ENCODE assay signal across 8 cellular contexts in the genomic region with DNA sequence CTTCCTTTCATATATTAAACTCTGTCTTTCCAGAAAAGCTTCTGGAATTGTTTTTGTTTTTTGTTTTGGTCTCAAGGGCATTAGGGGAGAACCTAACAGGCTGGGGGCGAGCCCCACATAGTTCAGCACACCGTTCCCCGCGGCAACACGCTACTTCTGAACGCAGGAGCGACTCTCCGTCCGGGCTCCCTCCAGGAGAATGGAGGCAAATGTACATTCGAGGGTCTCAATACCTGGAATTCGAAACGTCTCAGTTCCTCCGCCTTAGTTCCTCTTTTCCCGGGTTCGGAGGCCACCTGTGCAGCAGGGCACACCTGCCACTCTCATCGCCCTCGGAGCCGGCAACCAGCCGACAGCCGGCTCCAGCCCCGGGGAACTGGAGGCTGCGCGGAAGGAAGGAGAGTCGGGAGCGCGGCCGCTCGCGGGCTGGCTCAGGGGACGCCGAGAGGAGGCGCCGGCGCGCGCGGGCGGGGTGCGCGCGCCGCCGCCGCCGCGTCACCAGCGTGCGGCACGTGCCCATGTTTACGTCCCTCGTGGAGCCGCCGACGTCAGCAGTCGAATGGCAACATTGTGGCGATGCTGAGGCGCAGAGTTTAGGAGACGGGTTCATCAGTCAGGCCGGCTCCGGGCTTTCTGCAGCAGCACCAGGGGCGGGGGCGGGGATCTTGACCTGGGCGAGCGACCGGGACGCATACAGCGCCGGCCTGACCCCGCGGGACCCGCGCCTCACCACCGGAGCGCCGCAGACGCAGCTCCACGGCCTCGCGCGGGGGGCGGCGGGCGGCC. TPM values are rescaled to one million over a fixed set of nuclear protein-coding genes. Genes with fewer than 3 reads are reported as not detected.
A peak's percentile ranks its signal among the peaks of the same experiment; 100 is the strongest.
DNase-seq lines count a peak whose midpoint lies in the region; ATAC-seq and TF ChIP-seq lines count a peak whose summit lies in the region.

A gene with protein sequence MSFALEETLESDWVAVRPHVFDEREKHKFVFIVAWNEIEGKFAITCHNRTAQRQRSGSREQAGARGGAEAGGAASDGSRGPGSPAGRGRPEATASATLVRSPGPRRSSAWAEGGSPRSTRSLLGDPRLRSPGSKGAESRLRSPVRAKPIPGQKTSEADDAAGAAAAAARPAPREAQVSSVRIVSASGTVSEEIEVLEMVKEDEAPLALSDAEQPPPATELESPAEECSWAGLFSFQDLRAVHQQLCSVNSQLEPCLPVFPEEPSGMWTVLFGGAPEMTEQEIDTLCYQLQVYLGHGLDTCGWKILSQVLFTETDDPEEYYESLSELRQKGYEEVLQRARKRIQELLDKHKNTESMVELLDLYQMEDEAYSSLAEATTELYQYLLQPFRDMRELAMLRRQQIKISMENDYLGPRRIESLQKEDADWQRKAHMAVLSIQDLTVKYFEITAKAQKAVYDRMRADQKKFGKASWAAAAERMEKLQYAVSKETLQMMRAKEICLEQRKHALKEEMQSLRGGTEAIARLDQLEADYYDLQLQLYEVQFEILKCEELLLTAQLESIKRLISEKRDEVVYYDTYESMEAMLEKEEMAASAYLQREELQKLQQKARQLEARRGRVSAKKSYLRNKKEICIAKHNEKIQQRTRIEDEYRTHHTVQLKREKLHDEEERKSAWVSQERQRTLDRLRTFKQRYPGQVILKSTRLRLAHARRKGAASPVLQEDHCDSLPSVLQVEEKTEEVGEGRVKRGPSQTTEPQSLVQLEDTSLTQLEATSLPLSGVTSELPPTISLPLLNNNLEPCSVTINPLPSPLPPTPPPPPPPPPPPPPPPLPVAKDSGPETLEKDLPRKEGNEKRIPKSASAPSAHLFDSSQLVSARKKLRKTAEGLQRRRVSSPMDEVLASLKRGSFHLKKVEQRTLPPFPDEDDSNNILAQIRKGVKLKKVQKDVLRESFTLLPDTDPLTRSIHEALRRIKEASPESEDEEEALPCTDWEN (plus strand): TSS at position 554 of the 786 bp plus-strand sequence. CDS start 520 bp downstream, outside the sequence.

- TF ChIP-seq CTCF in coronary artery (IDR thresholded peaks at IDR 0.05): no peak
- TF ChIP-seq CTCF in left lung (IDR thresholded peaks at IDR 0.05): no peak

- H3K36me3 Mint-ChIP-seq in activated CD4-positive, alpha-beta T cell treated with anti-CD3 and anti-CD28 coated beads, Interleukin-2, amount 10 ng/mL, durations not matched to agents 24 days and 14 days (ENCODE audit: low read depth): no peaks in the 10 kb centered on the region

- H3K4me1 Mint-ChIP-seq in activated CD4-positive, alpha-beta T cell treated with anti-CD3 and anti-CD28 coated beads, Interleukin-2, amount 10 ng/mL, durations not matched to agents 24 days and 14 days: peaks cover 19% of the 10 kb centered on the region

- peak within 1 kb of the TSS; percentile 92 for H3K4me3 Mint-ChIP-seq in activated CD4-positive, alpha-beta T cell treated with anti-CD3 and anti-CD28 coated beads, Interleukin-2, amount 10 ng/mL, durations not matched to agents 24 days and 14 days

- in situ Hi-C loops in GM18951 (cut with MboI; ENCODE audit: low sequenced_read_pairs, unreplicated experiment): no loop called here

- no peaks in the 10 kb centered on the region for H3K9me3 Mint-ChIP-seq in activated CD4-positive, alpha-beta T cell treated with anti-CD3 and anti-CD28 coated beads, Interleukin-2, amount 10 ng/mL, durations not matched to agents 24 days and 14 days

- H3K4me3 ChIP-seq in coronary artery (peak within 1 kb of the TSS; percentile 94), left lung (peak within 1 kb of the TSS; percentile 85 to 97)

- peaks cover 3% of the 10 kb centered on the region for H3K27me3 Mint-ChIP-seq in activated CD4-positive, alpha-beta T cell treated with anti-CD3 and anti-CD28 coated beads, Interleukin-2, amount 10 ng/mL, durations not matched to agents 24 days and 14 days

- no peaks in the 10 kb centered on the region for H3K36me3 ChIP-seq in left lung

- DNase-seq in AG08396 (ENCODE audit: low spot score): peak; percentile 96
- DNase-seq in NCI-H446 (lab: John Stamatoyannopoulos, UW): peak; percentile 50 to 87
- peak; percentile 94 for DNase-seq in activated CD4-positive, alpha-beta T cell treated with anti-CD3 and anti-CD28 coated beads, Interleukin-2, amount 10 ng/mL, durations not matched to agents 24 days and 14 days
- peak; percentile 88 for DNase-seq in coronary artery (ENCODE audit: low spot score)
- peak; percentile 91 to 93 for DNase-seq in left lung
- peak; percentile 72 for DNase-seq in stimulated activated CD4-positive, alpha-beta T cell treated with anti-CD3 and anti-CD28 coated beads, Interleukin-2, amount 100 ng/mL, for 4 hours (ENCODE audit: low read depth)

- H3K9me3 ChIP-seq in left lung: no peaks in the 10 kb centered on the region

- peak within 1 kb of the TSS; percentile 90 for H3K27ac ChIP-seq in coronary artery
- peak within 1 kb of the TSS; percentile 78 to 91 for H3K27ac ChIP-seq in left lung

- TF ChIP-seq POLR2A in GM18951 (IDR thresholded peaks at IDR 0.05; ENCODE audit: extremely low read depth, insufficient read depth, insufficient read length): peak; percentile 91

- peaks cover 4 to 40% of the 10 kb centered on the region in 2 donors for H3K4me1 ChIP-seq in left lung

- peaks cover 0 to 17% of the 10 kb centered on the region in 2 donors for H3K27me3 ChIP-seq in left lung

- intact Hi-C loops in activated CD4-positive, alpha-beta T cell treated with anti-CD3 and anti-CD28 coated beads, Interleukin-2, amount 10 ng/mL, durations not matched to agents 24 days and 14 days (cut with micrococcal nuclease): loop anchor here (2.0 to 10.0 kb wide), 9 partner anchors 103 to 1522 kb away; a partner anchor contains a TSS
- intact Hi-C loops in left lung (cut with DNase I): no loop called here

- peak within 1 kb of the TSS; percentile 86 for H3K27ac Mint-ChIP-seq in activated CD4-positive, alpha-beta T cell treated with anti-CD3 and anti-CD28 coated beads, Interleukin-2, amount 10 ng/mL, durations not matched to agents 24 days and 14 days

- peak; percentile 61 for ATAC-seq in HG03159 (IDR thresholded peaks at IDR 0.05; ENCODE audit: unreplicated experiment)
- peak; percentile 94 for ATAC-seq in left lung

RNA-seq across cellular contexts. Expression of the gene that starts here (rescaled TPM):
- 4.5 and 5.6 TPM in 2 replicates for total RNA-seq in activated CD4-positive, alpha-beta T cell treated with anti-CD3 and anti-CD28 coated beads, Interleukin-2, amount 10 ng/mL, durations not matched to agents 24 days and 14 days
- 10 to 100 TPM in 1 of 2 donors, 1 to 10 TPM in 1; 6.2 to 11.4 TPM for total RNA-seq in left lung

Comparison
In these comparisons a context has a peak if more than half of its experiments do, and no peak if none do; other contexts are left out.
1. Peak in every context shown above with its lines: DNase-seq, ATAC-seq, H3K4me3 ChIP-seq and H3K27ac ChIP-seq.